ENCODE assay signal across 33 cellular contexts in genomic region chr7:98194186-98194585, GRCh38. TPM values are rescaled to one million over a fixed set of nuclear protein-coding genes. Genes with fewer than 3 reads are reported as not detected.
"Had no signal": no experiment of that assay in that cellular context is flagged by ENCODE, and none has a peak within 500 bp of the region (broad histone marks: within the 10 kb centered on the region; RNA-seq: fewer than 3 reads in every experiment).

No MANE protein-coding gene starts in this region.

- H3K9me3 Mint-ChIP-seq: activated naive CD4-positive, alpha-beta T cell treated with anti-CD3 and anti-CD28 coated beads, Interleukin-2, amount 50 U/mL, for 24 hours; activated naive CD8-positive, alpha-beta T cell treated with anti-CD3 and anti-CD28 coated beads, Interleukin-2, amount 50 U/mL, for 24 hours had no signal

- H3K4me3 ChIP-seq: ascending aorta, body of pancreas, breast epithelium had no signal

- ATAC-seq: activated CD4-positive, alpha-beta T cell treated with anti-CD3 and anti-CD28 coated beads for 36 hours; activated CD4-positive, CD25-positive, alpha-beta regulatory T cell treated with anti-CD3 and anti-CD28 coated beads, Interleukin-2, amount 50 U/mL, for 24 hours; activated CD8-positive, alpha-beta T cell treated with anti-CD3 and anti-CD28 coated beads, Interleukin-2, amount 10 ng/mL, durations not matched to agents 7 days and 5 days; activated naive CD8-positive, alpha-beta T cell treated with anti-CD3 and anti-CD28 coated beads, Interleukin-2, amount 50 U/mL, for 24 hours; body of pancreas had no signal

- DNase-seq: activated CD4-positive, alpha-beta memory T cell treated with anti-CD3 and anti-CD28 coated beads, Interleukin-2, amount 10 ng/mL, durations not matched to agents 7 days and 5 days; activated CD4-positive, alpha-beta T cell treated with anti-CD3 and anti-CD28 coated beads for 1 hour; activated CD4-positive, alpha-beta T cell treated with anti-CD3 and anti-CD28 coated beads for 36 hours; activated CD4-positive, alpha-beta T cell treated with anti-CD3 and anti-CD28 coated beads for 48 hours; activated CD4-positive, alpha-beta T cell treated with anti-CD3 and anti-CD28 coated beads, Interleukin-2, amount 10 ng/mL, durations not matched to agents 7 days and 5 days; activated CD4-positive, alpha-beta T cell treated with anti-CD3 and anti-CD28 coated beads, Interleukin-2, amount 50 U/mL, for 48 hours; activated CD4-positive, CD25-positive, alpha-beta regulatory T cell; activated CD8-positive, alpha-beta T cell treated with anti-CD3 and anti-CD28 coated beads, Interleukin-2, amount 10 ng/mL, durations not matched to agents 7 days and 5 days; activated effector memory CD4-positive, alpha-beta T cell treated with Interleukin-2 at 50 U/mL for 16 hours; activated gamma-delta T cell; activated naive CD4-positive, alpha-beta T cell treated with anti-CD3 and anti-CD28 coated beads, Interleukin-2, amount 10 ng/mL, durations not matched to agents 7 days and 5 days; activated naive CD4-positive, alpha-beta T cell treated with Interleukin-2 at 50 U/mL for 16 hours; activated naive CD8-positive, alpha-beta T cell treated with anti-CD3 and anti-CD28 coated beads, Interleukin-2, amount 10 ng/mL, durations not matched to agents 7 days and 5 days; activated naive CD8-positive, alpha-beta T cell treated with anti-CD3 and anti-CD28 coated beads, Interleukin-2, amount 50 U/mL, for 24 hours; activated T-cell treated with anti-CD3 and anti-CD28 coated beads, Interleukin-2, amount 50 U/mL, for 24 hours; activated T-cell treated with anti-CD3 and anti-CD28 coated beads, Interleukin-2, amount 50 U/mL, for 48 hours; body of pancreas; central memory CD4-positive, alpha-beta T cell; T-helper 1 cell; T-helper 2 cell; T-helper 9 cell had no signal

- H3K27ac Mint-ChIP-seq: activated CD4-positive, alpha-beta memory T cell treated with anti-CD3 and anti-CD28 coated beads, Interleukin-2, amount 10 ng/mL, durations not matched to agents 7 days and 5 days; activated CD4-positive, alpha-beta T cell treated with anti-CD3 and anti-CD28 coated beads for 36 hours; activated CD4-positive, alpha-beta T cell treated with anti-CD3 and anti-CD28 coated beads, Interleukin-2, amount 10 ng/mL, durations not matched to agents 7 days and 5 days; activated CD8-positive, alpha-beta T cell treated with anti-CD3 and anti-CD28 coated beads, Interleukin-2, amount 10 ng/mL, durations not matched to agents 7 days and 5 days; activated naive CD4-positive, alpha-beta T cell treated with anti-CD3 and anti-CD28 coated beads, Interleukin-2, amount 50 U/mL, for 24 hours; activated naive CD8-positive, alpha-beta T cell; activated naive CD8-positive, alpha-beta T cell treated with anti-CD3 and anti-CD28 coated beads, Interleukin-2, amount 10 ng/mL, durations not matched to agents 7 days and 5 days; activated naive CD8-positive, alpha-beta T cell treated with anti-CD3 and anti-CD28 coated beads, Interleukin-2, amount 50 U/mL, for 24 hours; activated T-cell treated with anti-CD3 and anti-CD28 coated beads, Interleukin-2, amount 50 U/mL, for 24 hours; activated T-helper 2 cell treated with anti-CD3 and anti-CD28 coated beads, Interferon-gamma antibody, Interleukin-2, Interleukin-4, amounts not matched to agents 10 μg/mL and 5 μg/mL and 100 μg/mL, durations not matched to agents 14 hours and 24 hours and 36 hours; T-helper 1 cell treated with Interleukin-12 subunit alpha and Interleukin-12 subunit beta and Interleukin-4 antibody, amounts not matched to agents 30 μg/mL and 1 μg/mL, for 36 hours; T-helper 2 cell treated with Interferon-gamma antibody and Interleukin-4, amounts not matched to agents 5 μg/mL and 100 μg/mL, for 36 hours had no signal

- H3K4me3 Mint-ChIP-seq: activated CD4-positive, alpha-beta memory T cell treated with anti-CD3 and anti-CD28 coated beads, Interleukin-2, amount 10 ng/mL, durations not matched to agents 7 days and 5 days; activated CD4-positive, alpha-beta T cell treated with anti-CD3 and anti-CD28 coated beads for 36 hours; activated CD4-positive, alpha-beta T cell treated with anti-CD3 and anti-CD28 coated beads, Interleukin-2, amount 10 ng/mL, durations not matched to agents 7 days and 5 days; activated CD8-positive, alpha-beta T cell treated with anti-CD3 and anti-CD28 coated beads, Interleukin-2, amount 10 ng/mL, durations not matched to agents 7 days and 5 days; activated naive CD4-positive, alpha-beta T cell treated with anti-CD3 and anti-CD28 coated beads, Interleukin-2, amount 10 ng/mL, durations not matched to agents 7 days and 5 days; activated naive CD4-positive, alpha-beta T cell treated with anti-CD3 and anti-CD28 coated beads, Interleukin-2, amount 50 U/mL, for 24 hours; activated naive CD8-positive, alpha-beta T cell; activated naive CD8-positive, alpha-beta T cell treated with anti-CD3 and anti-CD28 coated beads, Interleukin-2, amount 10 ng/mL, durations not matched to agents 7 days and 5 days; activated naive CD8-positive, alpha-beta T cell treated with anti-CD3 and anti-CD28 coated beads, Interleukin-2, amount 50 U/mL, for 24 hours; activated T-cell treated with anti-CD3 and anti-CD28 coated beads, Interleukin-2, amount 50 U/mL, for 24 hours; T-helper 1 cell treated with Interleukin-12 subunit alpha and Interleukin-12 subunit beta and Interleukin-4 antibody, amounts not matched to agents 30 μg/mL and 1 μg/mL, for 36 hours; T-helper 2 cell treated with Interferon-gamma antibody and Interleukin-4, amounts not matched to agents 5 μg/mL and 100 μg/mL, for 36 hours had no signal

- H3K27me3 Mint-ChIP-seq: activated CD4-positive, alpha-beta memory T cell treated with anti-CD3 and anti-CD28 coated beads, Interleukin-2, amount 10 ng/mL, durations not matched to agents 7 days and 5 days; activated CD4-positive, alpha-beta T cell treated with anti-CD3 and anti-CD28 coated beads for 36 hours; activated CD4-positive, alpha-beta T cell treated with anti-CD3 and anti-CD28 coated beads, Interleukin-2, amount 10 ng/mL, durations not matched to agents 7 days and 5 days; activated naive CD4-positive, alpha-beta T cell treated with anti-CD3 and anti-CD28 coated beads, Interleukin-2, amount 10 ng/mL, durations not matched to agents 7 days and 5 days; activated naive CD4-positive, alpha-beta T cell treated with anti-CD3 and anti-CD28 coated beads, Interleukin-2, amount 50 U/mL, for 24 hours; activated naive CD8-positive, alpha-beta T cell; activated naive CD8-positive, alpha-beta T cell treated with anti-CD3 and anti-CD28 coated beads, Interleukin-2, amount 10 ng/mL, durations not matched to agents 7 days and 5 days; activated naive CD8-positive, alpha-beta T cell treated with anti-CD3 and anti-CD28 coated beads, Interleukin-2, amount 50 U/mL, for 24 hours; activated T-cell treated with anti-CD3 and anti-CD28 coated beads, Interleukin-2, amount 50 U/mL, for 24 hours had no signal

- H3K27ac ChIP-seq: ascending aorta, body of pancreas, brain microvascular endothelial cell, breast epithelium, VCaP had no signal

- FAIRE-seq: TTC549 had no signal

- H3K4me1 ChIP-seq: ascending aorta, body of pancreas, breast epithelium had no signal

- H3K9me3 ChIP-seq: body of pancreas had no signal

- H3K27me3 ChIP-seq: ascending aorta, body of pancreas, brain microvascular endothelial cell, breast epithelium had no signal

RNA-seq across cellular contexts. Expression of gene BHLHA15, which starts 17.1 kb away (rescaled TPM):
- total RNA-seq: activated CD4-positive, alpha-beta T cell treated with anti-CD3 and anti-CD28 coated beads, Interleukin-2, amount 10 ng/mL, durations not matched to agents 7 days and 5 days; activated CD8-positive, alpha-beta T cell treated with anti-CD3 and anti-CD28 coated beads, Interleukin-2, amount 10 ng/mL, durations not matched to agents 7 days and 5 days; activated naive CD8-positive, alpha-beta T cell treated with anti-CD3 and anti-CD28 coated beads, Interleukin-2, amount 10 ng/mL, durations not matched to agents 7 days and 5 days; ascending aorta; cardiac septum had no signal
